ENCODE assay signal across 8 cellular contexts in the genomic region with DNA sequence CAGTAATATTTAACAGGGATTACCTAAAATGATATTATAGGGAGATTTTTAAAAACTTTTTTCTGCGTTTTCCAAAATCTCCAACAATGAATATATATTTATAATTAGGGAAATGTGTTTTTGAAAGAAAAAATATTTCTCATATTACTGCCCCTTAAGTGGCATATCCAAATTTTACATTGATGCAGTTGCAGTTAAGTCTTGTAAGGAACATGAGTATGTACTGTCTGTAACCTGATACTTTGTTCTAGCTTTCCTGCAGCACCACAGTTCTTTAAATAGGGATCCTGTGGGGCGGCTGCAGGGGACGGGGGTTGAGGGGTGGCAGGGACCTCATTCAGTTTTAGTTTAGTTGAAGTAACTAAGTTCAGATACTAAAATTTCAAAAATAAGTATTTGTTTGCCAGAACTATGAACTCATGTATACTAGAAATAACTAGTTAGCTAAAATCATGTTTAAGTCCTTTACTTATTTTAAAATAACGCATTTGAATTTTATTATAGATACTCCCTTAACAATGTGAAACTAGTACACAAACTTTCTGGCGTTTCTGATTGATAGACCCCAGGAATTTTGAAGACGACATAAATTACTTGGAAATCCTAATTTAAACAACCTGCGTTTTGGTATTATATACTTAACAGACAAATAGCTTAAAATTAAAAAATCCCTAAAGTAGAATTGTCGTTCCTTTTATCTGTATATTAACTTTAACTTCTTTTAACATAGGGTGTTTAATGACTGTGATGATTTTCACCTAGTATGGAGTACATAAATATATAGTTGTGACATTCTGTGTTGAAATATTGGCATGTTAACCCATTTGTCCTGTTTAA. TPM values are rescaled to one million over a fixed set of nuclear protein-coding genes. Genes with fewer than 3 reads are reported as not detected.
A peak's percentile ranks its signal among the peaks of the same experiment; 100 is the strongest.
DNase-seq lines count a peak whose midpoint lies in the region; ATAC-seq and TF ChIP-seq lines count a peak whose summit lies in the region.

No MANE protein-coding gene starts in this region.

- no peak overlapping the region for H2AK5ac ChIP-seq in neuronal stem cell (ENCODE audit: low read depth, low read length)

- H4K91ac ChIP-seq in neuronal stem cell (ENCODE audit: low read depth, low read length, poor library complexity): no peak overlapping the region

- H3K14ac ChIP-seq in neuronal stem cell (ENCODE audit: low read length): no peak overlapping the region

- peak overlapping the region; percentile 90 to 99 (median 92) for H3K4me3 Mint-ChIP-seq in CD4-positive, CD25-positive, alpha-beta regulatory T cell
- H3K4me3 Mint-ChIP-seq in activated T-helper 17 cell treated with anti-CD3 and anti-CD28 coated beads, Interleukin-2, amount 50 U/mL, for 72 hours: peak overlapping the region; percentile 95

- peak overlapping the region; percentile 38 for H3K4me2 ChIP-seq in neuronal stem cell (ENCODE audit: insufficient read depth, low read length, poor library complexity, severe bottlenecking)

- peak overlapping the region; percentile 96 for H3K27ac ChIP-seq in CD4-positive, CD25-positive, alpha-beta regulatory T cell (ENCODE audit: insufficient read depth, low read length, poor library complexity, severe bottlenecking)
- H3K27ac ChIP-seq in Panc1 (ENCODE audit: low read length): peak overlapping the region; percentile 96
- peak overlapping the region; percentile 100 for H3K27ac ChIP-seq in foreskin keratinocyte
- H3K27ac ChIP-seq in neuronal stem cell (replicated peaks; ENCODE audit: low read length): no peak overlapping the region

- intact Hi-C loops in Panc1 (cut with micrococcal nuclease; ENCODE audit: unreplicated experiment): loop anchor here (10.0 kb wide), 1 partner anchor 101 kb away; no protein-coding TSS in a partner anchor

- peak overlapping the region; percentile 99 for H3K4me3 ChIP-seq in CD4-positive, CD25-positive, alpha-beta regulatory T cell (ENCODE audit: low read depth, low read length)
- H3K4me3 ChIP-seq in Panc1 (ENCODE audit: low read depth in 2 of 2, low read length in 2 of 2) (peak overlapping the region; percentile 55), neuronal stem cell (ENCODE audit: low read length in 2 of 2) (peak overlapping the region in 1 of 2 donors; percentile 50)

- no peaks in the 10 kb centered on the region for H3K36me3 Mint-ChIP-seq in CD4-positive, CD25-positive, alpha-beta regulatory T cell
- H3K36me3 Mint-ChIP-seq in activated T-helper 17 cell treated with anti-CD3 and anti-CD28 coated beads, Interleukin-2, amount 50 U/mL, for 72 hours (ENCODE audit: low read depth): peaks cover 9% of the 10 kb centered on the region

- no CpG with 5 or more reads among the region's 8 CpGs for WGBS in neuronal stem cell (ENCODE audit: extremely low coverage in 2 of 2, insufficient read length in 2 of 2, insufficient replicate concordance in 1 of 2), 2 donors

- peak in 2 of 3 donors; percentile 30 to 75 for DNase-seq in CD4-positive, CD25-positive, alpha-beta regulatory T cell
- peak; percentile 74 for DNase-seq in Panc1 (ENCODE audit: low read depth, low spot score)
- peak; percentile 74 to 88 for DNase-seq in foreskin keratinocyte
- DNase-seq in neuronal stem cell (ENCODE audit: low spot score): peak; percentile 27
- no peak for DNase-seq in epidermal melanocyte (ENCODE audit: insufficient read length, low spot score)

- H3K27me3 Mint-ChIP-seq in CD4-positive, CD25-positive, alpha-beta regulatory T cell: peaks cover 5% of the 10 kb centered on the region
- H3K27me3 Mint-ChIP-seq in activated T-helper 17 cell treated with anti-CD3 and anti-CD28 coated beads, Interleukin-2, amount 50 U/mL, for 72 hours: no peaks in the 10 kb centered on the region

- H2BK15ac ChIP-seq in neuronal stem cell (ENCODE audit: low read length): no peak overlapping the region

- POLR2A ChIA-PET in Panc1 (lab: Charles Lee): interaction anchor here (0.6 to 1.2 kb wide), 7 partner anchors 9 to 267 kb away, joined by 3 to 8 read pairs (median 4); a partner anchor contains a TSS

- H3K27ac Mint-ChIP-seq in CD4-positive, CD25-positive, alpha-beta regulatory T cell: peak overlapping the region; percentile 96 to 100 (median 98)
- peak overlapping the region; percentile 100 for H3K27ac Mint-ChIP-seq in activated T-helper 17 cell treated with anti-CD3 and anti-CD28 coated beads, Interleukin-2, amount 50 U/mL, for 72 hours

- H2BK12ac ChIP-seq in neuronal stem cell (ENCODE audit: low read length): no peak overlapping the region

- H2AFZ ChIP-seq in neuronal stem cell (ENCODE audit: low read length): peak overlapping the region; percentile 41

- ATAC-seq in CD4-positive, CD25-positive, alpha-beta regulatory T cell (ENCODE audit: low read depth in 2 of 2): peak; percentile 8 to 13
- ATAC-seq in GM19351 (IDR thresholded peaks at IDR 0.05; ENCODE audit: unreplicated experiment) (peak; percentile 50), HG03439 (IDR thresholded peaks at IDR 0.05; ENCODE audit: unreplicated experiment) (peak; percentile 52), Panc1 (peak; percentile 87), foreskin keratinocyte (peak; percentile 86)
- ATAC-seq in activated T-helper 17 cell treated with anti-CD3 and anti-CD28 coated beads, Interleukin-2, amount 50 U/mL, for 72 hours (replicated peaks): peak; percentile 32

- no peaks in the 10 kb centered on the region for H3K27me3 ChIP-seq in CD4-positive, CD25-positive, alpha-beta regulatory T cell (ENCODE audit: control insufficient read depth, insufficient read depth, low read length)
- H3K27me3 ChIP-seq in Panc1 (ENCODE audit: control insufficient read depth, insufficient read depth, low read length): no peaks in the 10 kb centered on the region
- H3K27me3 ChIP-seq in foreskin keratinocyte: no peaks in the 10 kb centered on the region
- H3K27me3 ChIP-seq in neuronal stem cell (ENCODE audit: control insufficient read depth in 3 of 3, insufficient read depth in 3 of 3, low read depth in 1 of 3, low read length in 3 of 3): no peaks in the 10 kb centered on the region

- TF ChIP-seq CTCF in Panc1 (IDR thresholded peaks at IDR 0.05) (no peak), foreskin keratinocyte (conservative IDR thresholded peaks at IDR 0.05) (no peak)

- H3K9me3 ChIP-seq in CD4-positive, CD25-positive, alpha-beta regulatory T cell (ENCODE audit: control insufficient read depth in 2 of 2, low read length in 2 of 2): no peaks in the 10 kb centered on the region
- no peaks in the 10 kb centered on the region for H3K9me3 ChIP-seq in Panc1 (ENCODE audit: control insufficient read depth, insufficient read depth, low read depth, low read length)
- H3K9me3 ChIP-seq in neuronal stem cell (replicated peaks in 1 of 2; ENCODE audit: control insufficient read depth in 2 of 2, insufficient read depth in 1 of 2, low read depth in 1 of 2, low read length in 2 of 2): no peaks in the 10 kb centered on the region

- H3K18ac ChIP-seq in neuronal stem cell (ENCODE audit: low read length): no peak overlapping the region

- no peaks in the 10 kb centered on the region for H3K36me3 ChIP-seq in CD4-positive, CD25-positive, alpha-beta regulatory T cell (ENCODE audit: control insufficient read depth, insufficient read depth, low read length)
- H3K36me3 ChIP-seq in Panc1 (ENCODE audit: control insufficient read depth, insufficient read depth, low read length): no peaks in the 10 kb centered on the region
- H3K36me3 ChIP-seq in neuronal stem cell (replicated peaks in 1 of 2; ENCODE audit: control insufficient read depth in 2 of 2, insufficient read depth in 2 of 2, low read length in 2 of 2): no peaks in the 10 kb centered on the region

- in situ Hi-C loops in Panc1 (cut with HindIII; ENCODE audit: low pct_unique_long_range_greater_than_20kb, low sequenced_read_pairs): no loop called here

- peaks cover 33% of the 10 kb centered on the region for H3K4me1 ChIP-seq in CD4-positive, CD25-positive, alpha-beta regulatory T cell (ENCODE audit: control insufficient read depth, insufficient read depth, low read length, poor library complexity, severe bottlenecking)
- peaks cover 24% of the 10 kb centered on the region for H3K4me1 ChIP-seq in Panc1 (ENCODE audit: control insufficient read depth, insufficient read depth, low read length)
- H3K4me1 ChIP-seq in foreskin keratinocyte: peaks cover 18% of the 10 kb centered on the region
- peaks cover 0 to 17% of the 10 kb centered on the region in 2 donors for H3K4me1 ChIP-seq in neuronal stem cell (ENCODE audit: control insufficient read depth in 2 of 2, insufficient read depth in 1 of 2, low read depth in 1 of 2, low read length in 2 of 2)

- no peak overlapping the region for H3K23ac ChIP-seq in neuronal stem cell (ENCODE audit: low read depth, low read length, poor library complexity)

- no peak overlapping the region for H3K4ac ChIP-seq in neuronal stem cell (ENCODE audit: low read length)

- H3K9ac ChIP-seq in neuronal stem cell (ENCODE audit: low read depth, low read length, poor library complexity): no peak overlapping the region

- H3K9me3 Mint-ChIP-seq in CD4-positive, CD25-positive, alpha-beta regulatory T cell: no peaks in the 10 kb centered on the region
- H3K9me3 Mint-ChIP-seq in activated T-helper 17 cell treated with anti-CD3 and anti-CD28 coated beads, Interleukin-2, amount 50 U/mL, for 72 hours: no peaks in the 10 kb centered on the region

- no peak overlapping the region for H4K8ac ChIP-seq in neuronal stem cell (ENCODE audit: low read depth, low read length)

- H3K4me1 Mint-ChIP-seq in CD4-positive, CD25-positive, alpha-beta regulatory T cell: peaks cover 8 to 51% (median 28%) of the 10 kb centered on the region in 4 donors
- H3K4me1 Mint-ChIP-seq in activated T-helper 17 cell treated with anti-CD3 and anti-CD28 coated beads, Interleukin-2, amount 50 U/mL, for 72 hours: peaks cover 12% of the 10 kb centered on the region

- BruUV-seq in Panc1 (replicated peaks; lab: Mats Ljungman, UMichigan): TSS peak; percentile 100

- H3K79me1 ChIP-seq in neuronal stem cell (ENCODE audit: low read depth, low read length): no peaks in the 10 kb centered on the region

- CTCF ChIA-PET in Panc1 (lab: Charles Lee): interaction anchor here (0.6 to 1.5 kb wide), 4 partner anchors 9 to 320 kb away, joined by 4 to 11 read pairs (median 6); no protein-coding TSS in a partner anchor

- H2BK5ac ChIP-seq in neuronal stem cell (ENCODE audit: low read length): no peak overlapping the region

- H2BK120ac ChIP-seq in neuronal stem cell (ENCODE audit: low read depth, low read length): no peak overlapping the region

RNA-seq across cellular contexts. Expression of a gene that starts 0.6 kb away (rescaled TPM):
- total RNA-seq in CD4-positive, CD25-positive, alpha-beta regulatory T cell: 34.4 TPM
- polyA plus RNA-seq in CD4-positive, CD25-positive, alpha-beta regulatory T cell: 1 to 10 TPM; 7.6 to 9.3 (median 8.6) TPM
- total RNA-seq in Panc1 (2021; ENCODE audit: unreplicated experiment) (14.9 TPM), foreskin keratinocyte (14.1 and 19.9 TPM in 2 replicates)
- polyA plus RNA-seq in Panc1 (2012; ENCODE audit: insufficient read length): 8.1 TPM
- total RNA-seq in activated T-helper 17 cell treated with anti-CD3 and anti-CD28 coated beads, Interleukin-2, amount 50 U/mL, for 72 hours: 10 to 100 TPM; 10.8 to 32.6 TPM
- polyA plus RNA-seq in foreskin keratinocyte: 6.0 and 7.2 TPM in 2 replicates
- 40.1 TPM for polyA plus RNA-seq in neuronal stem cell (2013, experiment 1 of 2)
- 40.2 TPM for polyA plus RNA-seq in neuronal stem cell (2013, experiment 2 of 2)

RNA-seq across cellular contexts. Expression of a gene that starts 25.2 kb away (rescaled TPM):
- 225 TPM for total RNA-seq in CD4-positive, CD25-positive, alpha-beta regulatory T cell
- 10 to 100 TPM; 46.2 to 52.8 (median 50.1) TPM for polyA plus RNA-seq in CD4-positive, CD25-positive, alpha-beta regulatory T cell
- 150 TPM for total RNA-seq in Panc1 (2021; ENCODE audit: unreplicated experiment)
- 68.5 TPM for polyA plus RNA-seq in Panc1 (2012; ENCODE audit: insufficient read length)
- total RNA-seq in activated T-helper 17 cell treated with anti-CD3 and anti-CD28 coated beads, Interleukin-2, amount 50 U/mL, for 72 hours: 100 to 1,000 TPM; 183 to 194 TPM
- 140 and 146 TPM in 2 replicates for total RNA-seq in foreskin keratinocyte
- 60.7 and 73.1 TPM in 2 replicates for polyA plus RNA-seq in foreskin keratinocyte
- polyA plus RNA-seq in neuronal stem cell (2013, experiment 1 of 2): 322 TPM
- polyA plus RNA-seq in neuronal stem cell (2013, experiment 2 of 2): 298 TPM

RNA-seq across cellular contexts. Expression of a gene that starts 41.7 kb away (rescaled TPM):
- total RNA-seq in CD4-positive, CD25-positive, alpha-beta regulatory T cell: not detected
- under 1 TPM in 2 of 4 donors, not detected in 2; 0.22 to 0.39 TPM for polyA plus RNA-seq in CD4-positive, CD25-positive, alpha-beta regulatory T cell
- total RNA-seq in Panc1 (2021; ENCODE audit: unreplicated experiment) (0.26 TPM), foreskin keratinocyte (0.71 TPM in 2 replicates)
- not detected for polyA plus RNA-seq in Panc1 (2012; ENCODE audit: insufficient read length)
- under 1 TPM; 0.35 to 0.50 TPM for total RNA-seq in activated T-helper 17 cell treated with anti-CD3 and anti-CD28 coated beads, Interleukin-2, amount 50 U/mL, for 72 hours
- 0.32 and 0.33 TPM in 2 replicates for polyA plus RNA-seq in foreskin keratinocyte
- polyA plus RNA-seq in neuronal stem cell (2013, experiment 1 of 2): not detected
- not detected for polyA plus RNA-seq in neuronal stem cell (2013, experiment 2 of 2)

Comparison
In these comparisons a context has a peak if more than half of its experiments do, and no peak if none do; other contexts are left out.
1. ATAC-seq: peak in every context shown above with its lines; median percentile 87 in Panc1; 86 in foreskin keratinocyte; 52 in HG03439; 50 in GM19351; 32 in activated T-helper 17 cell treated with anti-CD3 and anti-CD28 coated beads, Interleukin-2, amount 50 U/mL, for 72 hours; 10 in CD4-positive, CD25-positive, alpha-beta regulatory T cell.